ENCODE assay signal across 17 cellular contexts in genomic region chr17:75555679-75556153, GRCh38. TPM values are rescaled to one million over a fixed set of nuclear protein-coding genes. Genes with fewer than 3 reads are reported as not detected.
DNase-seq lines count a peak whose midpoint lies in the region; FAIRE-seq and TF ChIP-seq lines count a peak whose summit lies in the region.
"Had no signal": no experiment of that assay in that cellular context is flagged by ENCODE, and none has a peak within 500 bp of the region (broad histone marks: within the 10 kb centered on the region; RNA-seq: fewer than 3 reads in every experiment).

No MANE protein-coding gene starts in this region.

- no peak overlapping the region for H3K4me2 ChIP-seq in H1 (ENCODE audit: insufficient read depth in 1 of 2, low read depth in 2 of 2, low read length in 2 of 2)

- H3K4me1 ChIP-seq in Caco-2 (peaks cover 52% of the 10 kb centered on the region), H1 (replicated peaks in 1 of 4; ENCODE audit: control insufficient read depth in 3 of 4, insufficient read depth in 4 of 4, low read length in 3 of 4) (peaks cover 5 to 23% (median 10%) of the 10 kb centered on the region in 4 experiments), mucosa of rectum (ENCODE audit: control insufficient read depth in 2 of 2, insufficient read depth in 2 of 2, low read length in 2 of 2) (peaks cover 29 to 42% of the 10 kb centered on the region in 2 donors), transverse colon (peaks cover 0 to 45% (median 38%) of the 10 kb centered on the region in 4 donors)

- FAIRE-seq in H1 (lab: Jason Lieb, UNC): no peak

- DNase-seq in Caco-2: no peak
- DNase-seq in H1 (ENCODE audit: low read depth in 1 of 2, low spot score in 2 of 2): no peak
- DNase-seq in transverse colon: peak; percentile 63
- DNase-seq in activated CD8-positive, alpha-beta memory T cell treated with anti-CD3 and anti-CD28 coated beads, Interleukin-2, amount 50 U/mL, for 4 hours: no peak
- no peak for DNase-seq in SK-N-DZ (ENCODE audit: low spot score)
- no peak for DNase-seq in activated naive CD8-positive, alpha-beta T cell treated with anti-CD3 and anti-CD28 coated beads for 36 hours
- DNase-seq: ACHN; CD8-positive, alpha-beta T cell; GF-D8; H7; NCI-H1417; NCI-H2029 treated with DMSO at 0.1 percent for 48 hours; NCI-H510A treated with DMSO at 0.1 percent for 48 hours; SIG-M5 had no signal

- no peak for TF ChIP-seq RAD21 in H1 (IDR thresholded peaks at IDR 0.05 in 1 of 2, conservative IDR thresholded peaks at IDR 0.05 in 1 of 2; ENCODE audit: low read depth in 2 of 2, low read length in 2 of 2)

- H3K36me3 ChIP-seq in Caco-2 (ENCODE audit: control insufficient read depth, insufficient read depth, low read length) (peaks cover 3% of the 10 kb centered on the region; the same call in 1 of the 2 replicates), H1 (ENCODE audit: control insufficient read depth in 2 of 4, insufficient read depth in 4 of 4, low read length in 3 of 4) (no peaks in the 10 kb centered on the region), mucosa of rectum (ENCODE audit: control insufficient read depth in 2 of 2, insufficient read depth in 2 of 2, low read length in 2 of 2) (peaks cover 22 to 30% of the 10 kb centered on the region in 2 donors), transverse colon (no peaks in the 10 kb centered on the region)

- no peaks in the 10 kb centered on the region for H3K27me3 Mint-ChIP-seq in Caco-2 (ENCODE audit: insufficient read depth, unreplicated experiment)
- H3K27me3 Mint-ChIP-seq in activated naive CD8-positive, alpha-beta T cell treated with anti-CD3 and anti-CD28 coated beads for 36 hours: no peaks in the 10 kb centered on the region
- H3K27me3 Mint-ChIP-seq: IgD-negative memory B cell had no signal

- no peak overlapping the region for H3K18ac ChIP-seq in H1 (ENCODE audit: extremely low read depth, low read length)

- TF ChIP-seq CTCF in Caco-2 (IDR thresholded peaks at IDR 0.05; ENCODE audit: insufficient read depth in 1 of 2, low read depth in 1 of 2, low read length in 1 of 2, severe bottlenecking in 1 of 2, unreplicated experiment in 1 of 2) (no peak), H1 (IDR thresholded peaks at IDR 0.05; ENCODE audit: control extremely low read depth in 1 of 3, insufficient read depth in 1 of 3, low read depth in 1 of 3, low read length in 3 of 3) (no peak), transverse colon (IDR thresholded peaks at IDR 0.05) (no peak)

- no peak overlapping the region for H3K4me3 ChIP-seq in Caco-2 (ENCODE audit: low read depth, low read length)
- H3K4me3 ChIP-seq in H1 (ENCODE audit: extremely low read depth in 1 of 4, insufficient read depth in 2 of 4, low read depth in 3 of 4, low read length in 4 of 4): no peak overlapping the region
- no peak overlapping the region for H3K4me3 ChIP-seq in mucosa of rectum (ENCODE audit: low read length in 2 of 2)
- H3K4me3 ChIP-seq in transverse colon: no peak overlapping the region

- peaks cover 63% of the 10 kb centered on the region for H3K36me3 Mint-ChIP-seq in Caco-2 (ENCODE audit: insufficient read depth, unreplicated experiment)
- H3K36me3 Mint-ChIP-seq in activated naive CD8-positive, alpha-beta T cell treated with anti-CD3 and anti-CD28 coated beads for 36 hours: no peaks in the 10 kb centered on the region

- no peaks in the 10 kb centered on the region for H3K9me3 Mint-ChIP-seq in Caco-2 (ENCODE audit: unreplicated experiment)
- H3K9me3 Mint-ChIP-seq in activated naive CD8-positive, alpha-beta T cell treated with anti-CD3 and anti-CD28 coated beads for 36 hours: no peaks in the 10 kb centered on the region
- H3K9me3 Mint-ChIP-seq: CD8-positive, alpha-beta T cell; IgD-negative memory B cell had no signal

- no peak for TF ChIP-seq POLR2A in H1 (IDR thresholded peaks at IDR 0.05; ENCODE audit: control extremely low read depth in 1 of 2, low read depth in 2 of 2, low read length in 2 of 2)
- TF ChIP-seq POLR2A in transverse colon (IDR thresholded peaks at IDR 0.05): no peak

- POLR2A ChIA-PET in Caco-2 (lab: Charles Lee): interaction anchor here (0.5 kb wide), 1 partner anchor 71 kb away, joined by 4 read pairs; no protein-coding TSS in a partner anchor
- POLR2A ChIA-PET in H1 (lab: Charles Lee; ENCODE audit: partially characterized antibody): interaction anchor here (1.7 kb wide), 1 partner anchor 24 kb away, joined by 3 read pairs; no protein-coding TSS in a partner anchor

- H3K14ac ChIP-seq in H1 (ENCODE audit: insufficient read length): no peak overlapping the region

- H3K23ac ChIP-seq in H1 (ENCODE audit: insufficient read length): no peak overlapping the region

- H2AK5ac ChIP-seq in H1 (ENCODE audit: low read depth, low read length): no peak overlapping the region

- no peak overlapping the region for H3K27ac ChIP-seq in H1 (ENCODE audit: low read depth, low read length)
- peak overlapping the region; percentile 63 to 87 for H3K27ac ChIP-seq in mucosa of rectum (ENCODE audit: low read depth in 2 of 2, low read length in 2 of 2)
- peak overlapping the region; percentile 74 to 80 (median 77) for H3K27ac ChIP-seq in transverse colon

- no TSS peak for BruUV-seq in Caco-2 (replicated peaks; lab: Mats Ljungman, UMichigan)

- H2BK15ac ChIP-seq in H1 (ENCODE audit: low read length): no peak overlapping the region

- peak overlapping the region; percentile 50 for H3K27ac Mint-ChIP-seq in Caco-2 (ENCODE audit: unreplicated experiment)
- H3K27ac Mint-ChIP-seq in activated naive CD8-positive, alpha-beta T cell treated with anti-CD3 and anti-CD28 coated beads for 36 hours: no peak overlapping the region
- H3K27ac Mint-ChIP-seq: CD8-positive, alpha-beta T cell; IgD-negative memory B cell had no signal

- 0 out of 2 replicates have a peak overlapping the region, but pooled peaks have one; percentile 3 for H4K8ac ChIP-seq in H1 (ENCODE audit: extremely low read depth, insufficient read depth, low read length)

- no peak overlapping the region for H2BK12ac ChIP-seq in H1 (ENCODE audit: low read depth, low read length)

- CTCF ChIA-PET in Caco-2 (lab: Charles Lee): no interaction called here
- CTCF ChIA-PET in H1 (lab: Charles Lee; ENCODE audit: partially characterized antibody): interaction anchor here (0.9 to 1.3 kb wide), 2 partner anchors 9 to 36 kb away, joined by 3 read pairs; no protein-coding TSS in a partner anchor

- H4K5ac ChIP-seq in H1 (ENCODE audit: insufficient read length, low read depth, low read length): no peak overlapping the region

- no peak overlapping the region for H2BK120ac ChIP-seq in H1 (replicated peaks; ENCODE audit: low read depth, low read length)

- in situ Hi-C loops in transverse colon (cut with MboI; ENCODE audit: low pct_ligation_motif_present in 1 of 4, low pct_unique_long_range_greater_than_20kb in 1 of 4, low sequenced_read_pairs in 3 of 4): no loop called here

- no peak overlapping the region for H4K91ac ChIP-seq in H1 (replicated peaks; ENCODE audit: insufficient read length, low read length)

- WGBS in H1 (ENCODE audit: extremely low coverage in 1 of 2, insufficient coverage in 1 of 2, insufficient read length in 1 of 2, insufficient replicate concordance in 2 of 2, low coverage in 1 of 2, low lambda C conversion rate in 2 of 2, missing lambda C conversion rate in 1 of 2), 2 experiments: 90% methylated on average over 20 of the region's 21 CpGs; no CpG with 5 or more reads in 1 of the 2 experiments
- WGBS in transverse colon (ENCODE audit: low coverage in 1 of 2), 2 donors: 53 to 73% methylated on average over 3 to 21 of the region's 21 CpGs

- H3K4me3 Mint-ChIP-seq in Caco-2 (ENCODE audit: unreplicated experiment): peak overlapping the region; percentile 39
- no peak overlapping the region for H3K4me3 Mint-ChIP-seq in activated naive CD8-positive, alpha-beta T cell treated with anti-CD3 and anti-CD28 coated beads for 36 hours
- H3K4me3 Mint-ChIP-seq: CD8-positive, alpha-beta T cell; IgD-negative memory B cell had no signal

- H3K4me1 Mint-ChIP-seq in Caco-2 (ENCODE audit: low read depth, unreplicated experiment): peaks cover 20% of the 10 kb centered on the region
- H3K4me1 Mint-ChIP-seq in activated naive CD8-positive, alpha-beta T cell treated with anti-CD3 and anti-CD28 coated beads for 36 hours: no peaks in the 10 kb centered on the region
- H3K4me1 Mint-ChIP-seq: IgD-negative memory B cell had no signal

- no peak overlapping the region for H3K56ac ChIP-seq in H1 (replicated peaks; ENCODE audit: insufficient read length, low read depth, low read length)

- no peaks in the 10 kb centered on the region for H3K79me1 ChIP-seq in H1 (ENCODE audit: low read depth, low read length)

- H4K20me1 ChIP-seq in H1 (replicated peaks in 1 of 2; ENCODE audit: control insufficient read depth in 1 of 2, insufficient read depth in 2 of 2, low read length in 2 of 2): peaks cover 0 to 7% of the 10 kb centered on the region in 2 experiments

- H3K4ac ChIP-seq in H1 (replicated peaks; ENCODE audit: insufficient read length, low read depth, low read length): no peak overlapping the region

- H2AFZ ChIP-seq in H1 (ENCODE audit: low read length): no peak overlapping the region

- H3K9ac ChIP-seq in H1 (replicated peaks in 1 of 4; ENCODE audit: extremely low read depth in 1 of 4, low read depth in 3 of 4, low read length in 3 of 4) (no peak overlapping the region), mucosa of rectum (ENCODE audit: low read depth in 1 of 2, low read length in 2 of 2) (peak overlapping the region in 1 of 2 donors; percentile 59)

- H3K9me3 ChIP-seq in Caco-2: no peaks in the 10 kb centered on the region
- no peaks in the 10 kb centered on the region for H3K9me3 ChIP-seq in H1 (ENCODE audit: insufficient read depth in 2 of 2, low read depth in 1 of 2, low read length in 1 of 2)
- H3K9me3 ChIP-seq in mucosa of rectum (ENCODE audit: control insufficient read depth in 2 of 2, low read length in 2 of 2): no peaks in the 10 kb centered on the region
- no peaks in the 10 kb centered on the region for H3K9me3 ChIP-seq in transverse colon

- H3K27me3 ChIP-seq in Caco-2 (replicated peaks; ENCODE audit: control insufficient read depth, insufficient read depth, low read length): no peaks in the 10 kb centered on the region
- H3K27me3 ChIP-seq in H1 (replicated peaks in 1 of 4; ENCODE audit: control insufficient read depth in 3 of 4, extremely low read depth in 1 of 4, insufficient read depth in 3 of 4, low read length in 3 of 4): no peaks in the 10 kb centered on the region
- no peaks in the 10 kb centered on the region for H3K27me3 ChIP-seq in mucosa of rectum (ENCODE audit: control insufficient read depth in 2 of 2, insufficient read depth in 2 of 2, low read length in 2 of 2)
- H3K27me3 ChIP-seq in transverse colon: no peaks in the 10 kb centered on the region

- no peaks in the 10 kb centered on the region for H3K23me2 ChIP-seq in H1 (ENCODE audit: low read depth, low read length)

- H3K79me2 ChIP-seq in H1 (ENCODE audit: control insufficient read depth in 1 of 2, insufficient read depth in 2 of 2, low read length in 2 of 2): no peaks in the 10 kb centered on the region

- H2BK5ac ChIP-seq in H1 (ENCODE audit: low read depth, low read length): no peak overlapping the region

- no peak for TF ChIP-seq EP300 in H1 (IDR thresholded peaks at IDR 0.05; ENCODE audit: borderline replicate concordance in 1 of 2, low read depth in 2 of 2, low read length in 2 of 2)
- no peak for TF ChIP-seq EP300 in transverse colon (IDR thresholded peaks at IDR 0.05; ENCODE audit: low read depth)

- intact Hi-C loops in Caco-2 (cut with micrococcal nuclease; ENCODE audit: unreplicated experiment) (loop anchor here (2.0 kb wide), 1 partner anchor 29 kb away; no protein-coding TSS in a partner anchor), transverse colon (cut with DNase I; ENCODE audit: low total_unique reads) (no loop called here)

- H2BK20ac ChIP-seq in H1 (ENCODE audit: low read length): no peak overlapping the region

RNA-seq across cellular contexts. Expression of gene LLGL2, which starts 30.2 kb away (rescaled TPM):
- total RNA-seq in Caco-2 (2022): 165 and 179 TPM in 2 replicates
- total RNA-seq in H1 (2021; fragmentation: NEBNext Ultra II Directional; extraction: Animal tissue kit (Norgen Biotek cat#: 25700)): 64.5 and 66.6 TPM in 2 replicates
- polyA plus RNA-seq in H1 (2011; rRNA removed): 77.1 and 126 TPM in 2 replicates
- 90.7 TPM for polyA plus RNA-seq in H1 (2011; cell fraction: cytosol; rRNA removed)
- 171 TPM for polyA plus RNA-seq in H1 (2011; cell fraction: nucleus; rRNA removed)
- 38.9 to 72.3 TPM (median 69.7 TPM) in 4 replicates for polyA plus RNA-seq in H1 (2012, experiment 1 of 2)
- 58.3 TPM for polyA plus RNA-seq in H1 (2012, experiment 2 of 2)
- 47.7 TPM for polyA plus RNA-seq in H1 (2013, experiment 1 of 2)
- polyA plus RNA-seq in H1 (2013, experiment 2 of 2): 43.3 TPM
- polyA minus RNA-seq in H1 (2011; rRNA and poly(A)+ RNA removed): 22.8 and 39.6 TPM in 2 replicates
- polyA minus RNA-seq in H1 (2011; cell fraction: cytosol; rRNA and poly(A)+ RNA removed): 33.2 TPM
- polyA minus RNA-seq in H1 (2011; cell fraction: nucleus; rRNA and poly(A)+ RNA removed): 44.7 TPM
- total RNA-seq in transverse colon: 1,000 to 10,000 TPM in 1 of 4 donors, 100 to 1,000 TPM in 3; 326 to 1,573 (median 641) TPM
- polyA plus RNA-seq in SK-N-DZ (2014; cell fraction: cytosol; rRNA removed): 1.3 and 1.7 TPM in 2 replicates
- 1.1 and 1.7 TPM in 2 replicates for polyA plus RNA-seq in SK-N-DZ (2014; cell fraction: nucleus; rRNA removed)
- 1 to 10 TPM; 4.8 to 5.0 TPM for total RNA-seq in activated naive CD8-positive, alpha-beta T cell treated with anti-CD3 and anti-CD28 coated beads for 36 hours

RNA-seq across cellular contexts. Expression of gene MYO15B, which starts 31.9 kb away (rescaled TPM):
- total RNA-seq in Caco-2 (2022) (12.3 and 24.4 TPM in 2 replicates), transverse colon (1,000 to 10,000 TPM in 1 of 4 donors, 100 to 1,000 TPM in 2, 10 to 100 TPM in 1; 59.3 to 1,778 (median 829) TPM)
- total RNA-seq in H1 (2021; fragmentation: NEBNext Ultra II Directional; extraction: Animal tissue kit (Norgen Biotek cat#: 25700)): 11.2 and 13.8 TPM in 2 replicates
- polyA plus RNA-seq in H1 (2011; rRNA removed): 7.1 and 15.1 TPM in 2 replicates
- 12.4 TPM for polyA plus RNA-seq in H1 (2011; cell fraction: cytosol; rRNA removed)
- 107 TPM for polyA plus RNA-seq in H1 (2011; cell fraction: nucleus; rRNA removed)
- 9.4 to 17.6 TPM (median 14.5 TPM) in 4 replicates for polyA plus RNA-seq in H1 (2012, experiment 1 of 2)
- 5.4 TPM for polyA plus RNA-seq in H1 (2012, experiment 2 of 2)
- 5.8 TPM for polyA plus RNA-seq in H1 (2013, experiment 1 of 2)
- 4.9 TPM for polyA plus RNA-seq in H1 (2013, experiment 2 of 2)
- 4.1 and 7.9 TPM in 2 replicates for polyA minus RNA-seq in H1 (2011; rRNA and poly(A)+ RNA removed)
- polyA minus RNA-seq in H1 (2011; cell fraction: cytosol; rRNA and poly(A)+ RNA removed): 12.5 TPM
- polyA minus RNA-seq in H1 (2011; cell fraction: nucleus; rRNA and poly(A)+ RNA removed): 40.4 TPM
- polyA plus RNA-seq in SK-N-DZ (2014; cell fraction: cytosol; rRNA removed): 0.32 TPM in 1 of 2 replicates, not detected in the other
- polyA plus RNA-seq in SK-N-DZ (2014; cell fraction: nucleus; rRNA removed): 1.5 and 1.6 TPM in 2 replicates
- total RNA-seq in activated naive CD8-positive, alpha-beta T cell treated with anti-CD3 and anti-CD28 coated beads for 36 hours: 10 to 100 TPM; 17.8 to 18.9 TPM
- total RNA-seq: RPMI7951 had no signal

RNA-seq across cellular contexts. Expression of gene TSEN54, which starts 39.4 kb away (rescaled TPM):
- 71.3 and 74.5 TPM in 2 replicates for total RNA-seq in Caco-2 (2022)
- 43.6 and 44.8 TPM in 2 replicates for total RNA-seq in H1 (2021; fragmentation: NEBNext Ultra II Directional; extraction: Animal tissue kit (Norgen Biotek cat#: 25700))
- polyA plus RNA-seq in H1 (2011; rRNA removed): 60.3 and 68.1 TPM in 2 replicates
- 52.7 TPM for polyA plus RNA-seq in H1 (2011; cell fraction: cytosol; rRNA removed)
- 106 TPM for polyA plus RNA-seq in H1 (2011; cell fraction: nucleus; rRNA removed)
- polyA plus RNA-seq in H1 (2012, experiment 1 of 2): 41.4 to 67.2 TPM (median 56.3 TPM) in 4 replicates
- polyA plus RNA-seq in H1 (2012, experiment 2 of 2): 63.3 TPM
- 32.9 TPM for polyA plus RNA-seq in H1 (2013, experiment 1 of 2)
- 29.0 TPM for polyA plus RNA-seq in H1 (2013, experiment 2 of 2)
- 35.2 and 45.8 TPM in 2 replicates for polyA minus RNA-seq in H1 (2011; rRNA and poly(A)+ RNA removed)
- 14.6 TPM for polyA minus RNA-seq in H1 (2011; cell fraction: cytosol; rRNA and poly(A)+ RNA removed)
- polyA minus RNA-seq in H1 (2011; cell fraction: nucleus; rRNA and poly(A)+ RNA removed): 18.1 TPM
- total RNA-seq in transverse colon: 100 to 1,000 TPM in 1 of 4 donors, 10 to 100 TPM in 3; 36.6 to 105 (median 61.2) TPM
- polyA plus RNA-seq in SK-N-DZ (2014; cell fraction: cytosol; rRNA removed): 77.8 and 95.2 TPM in 2 replicates
- polyA plus RNA-seq in SK-N-DZ (2014; cell fraction: nucleus; rRNA removed): 174 and 182 TPM in 2 replicates
- 10 to 100 TPM; 44.6 to 45.5 TPM for total RNA-seq in activated naive CD8-positive, alpha-beta T cell treated with anti-CD3 and anti-CD28 coated beads for 36 hours

RNA-seq across cellular contexts. Expression of gene CASKIN2, which starts 40.4 kb away (rescaled TPM):
- total RNA-seq in Caco-2 (2022): 41.8 and 48.9 TPM in 2 replicates
- total RNA-seq in H1 (2021; fragmentation: NEBNext Ultra II Directional; extraction: Animal tissue kit (Norgen Biotek cat#: 25700)): 28.9 and 32.3 TPM in 2 replicates
- polyA plus RNA-seq in H1 (2011; rRNA removed): 6.7 and 10.6 TPM in 2 replicates
- polyA plus RNA-seq in H1 (2011; cell fraction: cytosol; rRNA removed): 6.0 TPM
- 36.0 TPM for polyA plus RNA-seq in H1 (2011; cell fraction: nucleus; rRNA removed)
- polyA plus RNA-seq in H1 (2012, experiment 1 of 2): 10.0 to 15.3 TPM (median 14.4 TPM) in 4 replicates
- 12.7 TPM for polyA plus RNA-seq in H1 (2012, experiment 2 of 2)
- polyA plus RNA-seq in H1 (2013, experiment 1 of 2): 8.6 TPM
- 8.0 TPM for polyA plus RNA-seq in H1 (2013, experiment 2 of 2)
- 9.0 and 13.9 TPM in 2 replicates for polyA minus RNA-seq in H1 (2011; rRNA and poly(A)+ RNA removed)
- 8.7 TPM for polyA minus RNA-seq in H1 (2011; cell fraction: cytosol; rRNA and poly(A)+ RNA removed)
- polyA minus RNA-seq in H1 (2011; cell fraction: nucleus; rRNA and poly(A)+ RNA removed): 19.4 TPM
- total RNA-seq in transverse colon: 100 to 1,000 TPM in 1 of 4 donors, 10 to 100 TPM in 3; 16.5 to 128 (median 24.8) TPM
- 7.2 and 9.4 TPM in 2 replicates for polyA plus RNA-seq in SK-N-DZ (2014; cell fraction: cytosol; rRNA removed)
- polyA plus RNA-seq in SK-N-DZ (2014; cell fraction: nucleus; rRNA removed): 13.8 and 46.4 TPM in 2 replicates
- 1 to 10 TPM; 4.3 to 4.5 TPM for total RNA-seq in activated naive CD8-positive, alpha-beta T cell treated with anti-CD3 and anti-CD28 coated beads for 36 hours
- polyA plus RNA-seq: IgD-negative memory B cell had no signal

Comparison
In these comparisons a context has a peak if more than half of its experiments do, and no peak if none do; other contexts are left out.
1. RNA of gene LLGL2, which starts 30.2 kb away (total RNA-seq): 326 to 1,573 TPM in transverse colon, 165 to 179 TPM in Caco-2 and 64.5 to 66.6 TPM in H1; 4.8 to 5.0 TPM in activated naive CD8-positive, alpha-beta T cell treated with anti-CD3 and anti-CD28 coated beads for 36 hours; every median in the first group is over 10 times any median in the second.